ENCODE assay signal across 22 cellular contexts in the genomic region with DNA sequence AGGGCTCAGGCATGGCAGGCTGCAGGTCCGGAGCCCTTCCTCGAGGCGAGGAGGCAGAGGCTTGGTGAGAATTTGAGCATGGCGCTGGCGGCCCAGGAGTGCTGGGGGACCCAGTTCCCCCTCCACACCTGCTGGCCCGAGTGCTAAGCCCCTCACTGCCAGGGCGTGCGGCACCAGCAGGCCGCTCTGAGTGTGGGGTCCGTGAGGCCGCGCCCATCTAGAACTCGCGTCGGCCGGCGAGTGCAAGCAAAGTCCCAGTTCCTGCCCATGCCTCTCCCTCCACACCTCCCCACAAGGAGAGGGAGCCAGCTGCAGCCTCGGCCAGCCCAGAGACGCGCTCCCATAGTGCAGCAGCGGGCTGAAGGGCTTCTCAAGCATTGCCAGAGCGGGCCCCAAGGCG.
A peak's percentile ranks its signal among the peaks of the same experiment; 100 is the strongest.
DNase-seq lines count a peak whose midpoint lies in the region; ATAC-seq, FAIRE-seq and TF ChIP-seq lines count a peak whose summit lies in the region.
"Had no signal": no experiment of that assay in that cellular context is flagged by ENCODE, and none has a peak within 500 bp of the region (broad histone marks: within the 10 kb centered on the region; RNA-seq: fewer than 3 reads in every experiment).

No MANE protein-coding gene starts in this region.

- peak overlapping the region; percentile 56 for H3K14ac ChIP-seq in neuronal stem cell (ENCODE audit: low read length)

- H4K91ac ChIP-seq in neuronal stem cell (ENCODE audit: low read depth, low read length, poor library complexity): no peak overlapping the region

- H3K4me3 ChIP-seq in kidney (ENCODE audit: low read length in 2 of 2): no peak overlapping the region
- no peak overlapping the region for H3K4me3 ChIP-seq in neuronal stem cell (ENCODE audit: low read length in 2 of 2)
- H3K4me3 ChIP-seq in upper lobe of right lung: no peak overlapping the region

- no CpG with 5 or more reads among the region's 23 CpGs for WGBS in neuronal stem cell (ENCODE audit: extremely low coverage in 2 of 2, insufficient read length in 2 of 2, insufficient replicate concordance in 1 of 2), 2 donors

- H2BK5ac ChIP-seq in neuronal stem cell (ENCODE audit: low read length): no peak overlapping the region

- H3K9ac ChIP-seq in kidney (ENCODE audit: low read length in 2 of 2): no peak overlapping the region
- peak overlapping the region; percentile 70 for H3K9ac ChIP-seq in neuronal stem cell (ENCODE audit: low read depth, low read length, poor library complexity)

- peak overlapping the region; percentile 83 for H3K18ac ChIP-seq in neuronal stem cell (ENCODE audit: low read length)

- H3K79me1 ChIP-seq in neuronal stem cell (ENCODE audit: low read depth, low read length): no peaks in the 10 kb centered on the region

- H2AFZ ChIP-seq in neuronal stem cell (ENCODE audit: low read length): no peak overlapping the region

- intact Hi-C loops in kidney (cut with DNase I) (no loop called here), upper lobe of right lung (cut with DNase I) (no loop called here)

- no peak overlapping the region for H3K4ac ChIP-seq in neuronal stem cell (ENCODE audit: low read length)

- H3K4me2 ChIP-seq in neuronal stem cell (ENCODE audit: insufficient read depth, low read length, poor library complexity, severe bottlenecking): no peak overlapping the region

- peak overlapping the region; percentile 43 for H4K8ac ChIP-seq in neuronal stem cell (ENCODE audit: low read depth, low read length)

- no peak for FAIRE-seq in kidney (lab: Jason Lieb, UNC)
- FAIRE-seq: A204.1 had no signal

- no peak overlapping the region for H2AK5ac ChIP-seq in neuronal stem cell (ENCODE audit: low read depth, low read length)

- no peak overlapping the region for H2BK120ac ChIP-seq in neuronal stem cell (ENCODE audit: low read depth, low read length)

- peak overlapping the region; percentile 80 for H3K23ac ChIP-seq in neuronal stem cell (ENCODE audit: low read depth, low read length, poor library complexity)

- H3K9me3 ChIP-seq in kidney (ENCODE audit: control insufficient read depth in 1 of 2, low read length in 2 of 2) (no peaks in the 10 kb centered on the region), neuronal stem cell (replicated peaks in 1 of 2; ENCODE audit: control insufficient read depth in 2 of 2, insufficient read depth in 1 of 2, low read depth in 1 of 2, low read length in 2 of 2) (no peaks in the 10 kb centered on the region), upper lobe of right lung (no peaks in the 10 kb centered on the region)
- H3K9me3 ChIP-seq: BE2C had no signal

- no peak overlapping the region for H2BK15ac ChIP-seq in neuronal stem cell (ENCODE audit: low read length)

- DNase-seq in kidney (peak; percentile 71), neuronal stem cell (ENCODE audit: low spot score) (no peak), upper lobe of right lung (no peak), NCI-H446 treated with DMSO at 0.1 percent for 48 hours (lab: John Stamatoyannopoulos, UW) (no peak), DMS53 treated with DMSO at 0.1 percent for 48 hours (lab: John Stamatoyannopoulos, UW; ENCODE audit: unreplicated experiment) (no peak)
- DNase-seq: ACHN; BE2C; C1 segment of cervical spinal cord; CD4-positive, CD25-positive, alpha-beta regulatory T cell; CD8-positive, alpha-beta memory T cell; COR-L47; DMS 273 treated with DMSO at 0.1 percent for 48 hours; DMS79; GDM1; GOT3; H7; HFFc6; IMR-90 had no signal

- peaks cover 0 to 3% of the 10 kb centered on the region in 2 donors for H3K4me1 ChIP-seq in kidney (ENCODE audit: control insufficient read depth in 1 of 2, insufficient read depth in 1 of 2, low read depth in 1 of 2, low read length in 2 of 2)
- H3K4me1 ChIP-seq in neuronal stem cell (ENCODE audit: control insufficient read depth in 2 of 2, insufficient read depth in 1 of 2, low read depth in 1 of 2, low read length in 2 of 2): no peaks in the 10 kb centered on the region
- H3K4me1 ChIP-seq in upper lobe of right lung: no peaks in the 10 kb centered on the region
- H3K4me1 ChIP-seq: BE2C had no signal

- no peaks in the 10 kb centered on the region for H3K27me3 ChIP-seq in neuronal stem cell (ENCODE audit: control insufficient read depth in 3 of 3, insufficient read depth in 3 of 3, low read depth in 1 of 3, low read length in 3 of 3)
- no peaks in the 10 kb centered on the region for H3K27me3 ChIP-seq in upper lobe of right lung
- H3K27me3 ChIP-seq: BE2C had no signal

- H2BK12ac ChIP-seq in neuronal stem cell (ENCODE audit: low read length): no peak overlapping the region

- H3K27ac ChIP-seq in kidney (ENCODE audit: low read depth in 2 of 2, low read length in 2 of 2): no peak overlapping the region
- H3K27ac ChIP-seq in neuronal stem cell (replicated peaks; ENCODE audit: low read length): no peak overlapping the region
- H3K27ac ChIP-seq in upper lobe of right lung: no peak overlapping the region
- H3K27ac ChIP-seq: HL-60 had no signal

- TF ChIP-seq CTCF in kidney (IDR thresholded peaks at IDR 0.05; ENCODE audit: borderline replicate concordance, extremely low read depth, insufficient read depth) (no peak), upper lobe of right lung (IDR thresholded peaks at IDR 0.05) (no peak)

- H3K36me3 ChIP-seq in kidney (ENCODE audit: control insufficient read depth in 1 of 2, insufficient read depth in 2 of 2, low read length in 2 of 2) (no peaks in the 10 kb centered on the region), neuronal stem cell (replicated peaks in 1 of 2; ENCODE audit: control insufficient read depth in 2 of 2, insufficient read depth in 2 of 2, low read length in 2 of 2) (no peaks in the 10 kb centered on the region), upper lobe of right lung (no peaks in the 10 kb centered on the region)
- H3K36me3 ChIP-seq: BE2C had no signal

- ATAC-seq in upper lobe of right lung: peak; percentile 22
- ATAC-seq in GM19463 (IDR thresholded peaks at IDR 0.05; ENCODE audit: unreplicated experiment): no peak
- ATAC-seq: HCT116 had no signal
